ENCODE assay signal across 1 cellular context in genomic region chr2:174794851-174795374, GRCh38.
TF ChIP-seq lines count a peak whose summit lies in the region.

No MANE protein-coding gene starts in this region.

TF ChIP-seq in IMR-90, 13 proteins besides CTCF, POLR2A, EP300 and RAD21:
- TF ChIP-seq CEBPB (IDR thresholded peaks at IDR 0.05; ENCODE audit: low read depth, low read length) (peak; percentile 35; the same call in 1 of the 2 replicates), NFE2L2 (IDR thresholded peaks at IDR 0.05; ENCODE audit: low read depth, low read length) (no peak)
